Comparison of ENCODE assay signal across 2 cellular contexts in genomic region chr4:114161809-114162208, GRCh38.
TF ChIP-seq lines count a peak whose summit lies in the region.

No MANE protein-coding gene starts in this region.

TF ChIP-seq in Ishikawa, 13 proteins besides CTCF, POLR2A, EP300 and RAD21 (continued from another document):
- TF ChIP-seq, protein P1, sequence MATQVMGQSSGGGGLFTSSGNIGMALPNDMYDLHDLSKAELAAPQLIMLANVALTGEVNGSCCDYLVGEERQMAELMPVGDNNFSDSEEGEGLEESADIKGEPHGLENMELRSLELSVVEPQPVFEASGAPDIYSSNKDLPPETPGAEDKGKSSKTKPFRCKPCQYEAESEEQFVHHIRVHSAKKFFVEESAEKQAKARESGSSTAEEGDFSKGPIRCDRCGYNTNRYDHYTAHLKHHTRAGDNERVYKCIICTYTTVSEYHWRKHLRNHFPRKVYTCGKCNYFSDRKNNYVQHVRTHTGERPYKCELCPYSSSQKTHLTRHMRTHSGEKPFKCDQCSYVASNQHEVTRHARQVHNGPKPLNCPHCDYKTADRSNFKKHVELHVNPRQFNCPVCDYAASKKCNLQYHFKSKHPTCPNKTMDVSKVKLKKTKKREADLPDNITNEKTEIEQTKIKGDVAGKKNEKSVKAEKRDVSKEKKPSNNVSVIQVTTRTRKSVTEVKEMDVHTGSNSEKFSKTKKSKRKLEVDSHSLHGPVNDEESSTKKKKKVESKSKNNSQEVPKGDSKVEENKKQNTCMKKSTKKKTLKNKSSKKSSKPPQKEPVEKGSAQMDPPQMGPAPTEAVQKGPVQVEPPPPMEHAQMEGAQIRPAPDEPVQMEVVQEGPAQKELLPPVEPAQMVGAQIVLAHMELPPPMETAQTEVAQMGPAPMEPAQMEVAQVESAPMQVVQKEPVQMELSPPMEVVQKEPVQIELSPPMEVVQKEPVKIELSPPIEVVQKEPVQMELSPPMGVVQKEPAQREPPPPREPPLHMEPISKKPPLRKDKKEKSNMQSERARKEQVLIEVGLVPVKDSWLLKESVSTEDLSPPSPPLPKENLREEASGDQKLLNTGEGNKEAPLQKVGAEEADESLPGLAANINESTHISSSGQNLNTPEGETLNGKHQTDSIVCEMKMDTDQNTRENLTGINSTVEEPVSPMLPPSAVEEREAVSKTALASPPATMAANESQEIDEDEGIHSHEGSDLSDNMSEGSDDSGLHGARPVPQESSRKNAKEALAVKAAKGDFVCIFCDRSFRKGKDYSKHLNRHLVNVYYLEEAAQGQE (IDR thresholded peaks at IDR 0.05; ENCODE audit: low read depth) = no peak
- TF ChIP-seq EGR1 (IDR thresholded peaks at IDR 0.05) (no peak), FOXM1 (IDR thresholded peaks at IDR 0.05; ENCODE audit: borderline replicate concordance, low read depth) (no peak), TEAD4 (IDR thresholded peaks at IDR 0.05) (no peak), NFIC (IDR thresholded peaks at IDR 0.05) (no peak)
- TF ChIP-seq, protein P2, sequence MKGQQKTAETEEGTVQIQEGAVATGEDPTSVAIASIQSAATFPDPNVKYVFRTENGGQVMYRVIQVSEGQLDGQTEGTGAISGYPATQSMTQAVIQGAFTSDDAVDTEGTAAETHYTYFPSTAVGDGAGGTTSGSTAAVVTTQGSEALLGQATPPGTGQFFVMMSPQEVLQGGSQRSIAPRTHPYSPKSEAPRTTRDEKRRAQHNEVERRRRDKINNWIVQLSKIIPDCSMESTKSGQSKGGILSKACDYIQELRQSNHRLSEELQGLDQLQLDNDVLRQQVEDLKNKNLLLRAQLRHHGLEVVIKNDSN (IDR thresholded peaks at IDR 0.05) = no peak

TF ChIP-seq in WTC11, 78 proteins besides CTCF, POLR2A, EP300 and RAD21 (continued from another document):
- TF ChIP-seq JAZF1 (CRISPR knock-in tag; IDR thresholded peaks at IDR 0.05) (no peak), EMX1 (CRISPR knock-in tag; IDR thresholded peaks at IDR 0.05) (no peak), IRF2 (CRISPR knock-in tag; IDR thresholded peaks at IDR 0.05; ENCODE audit: borderline replicate concordance, low read depth) (no peak), ZNF416 (CRISPR knock-in tag; IDR thresholded peaks at IDR 0.05) (no peak)
